9 cellular contexts compared by ENCODE assay signal in the genomic region with DNA sequence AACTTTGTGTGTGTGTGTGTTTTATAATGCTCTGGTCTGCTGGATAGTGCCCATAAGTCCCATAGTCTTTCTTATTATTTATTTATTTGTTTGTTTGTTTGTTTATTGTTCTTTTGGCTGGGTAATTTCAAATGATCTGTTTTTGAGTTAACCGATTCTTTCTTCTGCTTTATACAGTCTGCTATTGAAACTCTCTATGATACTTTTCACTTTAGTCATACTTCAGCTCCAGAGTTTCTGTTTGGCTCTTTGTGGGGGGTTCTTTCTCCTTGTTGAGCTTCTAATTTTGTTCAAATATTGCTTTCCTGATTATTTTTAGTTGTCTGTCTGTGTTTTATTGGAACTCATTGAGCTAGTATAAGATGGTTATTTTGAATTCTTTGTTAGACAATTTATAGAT. TPM values are rescaled to one million over a fixed set of nuclear protein-coding genes. Genes with fewer than 3 reads are reported as not detected.
"Had no signal": no experiment of that assay in that cellular context is flagged by ENCODE, and none has a peak within 500 bp of the region (broad histone marks: within the 10 kb centered on the region; RNA-seq: fewer than 3 reads in every experiment).

No MANE protein-coding gene starts in this region.

- H3K4me3 ChIP-seq: GM23338 had no signal

- H3K4me2 ChIP-seq: GM23338 had no signal

- H3K9me3 Mint-ChIP-seq: GM23338 had no signal

- H3K27ac Mint-ChIP-seq: GM23338, H9, IgD-negative memory B cell had no signal

- FAIRE-seq: H1, H54, HepG2 had no signal

- H2AFZ ChIP-seq: GM23338 had no signal

- H3K27me3 Mint-ChIP-seq: IgD-negative memory B cell had no signal

- H3K36me3 Mint-ChIP-seq: IgD-negative memory B cell had no signal

- H3K4me1 Mint-ChIP-seq: GM23338, H9, IgD-negative memory B cell had no signal

- ATAC-seq: GM23338, HepG2 had no signal

- DNase-seq: H9, HCEC 1CT, KG1 had no signal

- H3K4me3 Mint-ChIP-seq: GM23338, H9, IgD-negative memory B cell had no signal

RNA-seq across cellular contexts. Expression of gene CXCL3, which starts 10.0 kb away (rescaled TPM):
- polyA plus RNA-seq: HepG2, IgD-negative memory B cell had no signal

RNA-seq across cellular contexts. Expression of gene CXCL5, which starts 30.0 kb away (rescaled TPM):
- total RNA-seq: HepG2, HT-29 had no signal
- polyA plus RNA-seq: HepG2 had no signal

RNA-seq across cellular contexts. Expression of gene PPBP, which starts 40.5 kb away (rescaled TPM):
- total RNA-seq: HepG2, HT-29 had no signal
- polyA plus RNA-seq: HepG2 had no signal

RNA-seq across cellular contexts. Expression of gene PF4, which starts 46.7 kb away (rescaled TPM):
- total RNA-seq: GM23338, HepG2 had no signal
- polyA plus RNA-seq: HepG2 had no signal
